19 cellular contexts compared by ENCODE assay signal in genomic region chr2:205650931-205651330, GRCh38. TPM values are rescaled to one million over a fixed set of nuclear protein-coding genes. Genes with fewer than 3 reads are reported as not detected.
A peak's percentile ranks its signal among the peaks of the same experiment; 100 is the strongest.
DNase-seq lines count a peak whose midpoint lies in the region; ATAC-seq and TF ChIP-seq lines count a peak whose summit lies in the region.
"Had no signal": no experiment of that assay in that cellular context is flagged by ENCODE, and none has a peak within 500 bp of the region (broad histone marks: within the 10 kb centered on the region; RNA-seq: fewer than 3 reads in every experiment).

No MANE protein-coding gene starts in this region.

- H3K9me3 Mint-ChIP-seq in GM23338 = 0 out of 3 replicates have a peak, but pooled peaks cover 4% of the 10 kb centered on the region
- H3K9me3 Mint-ChIP-seq: CD4-positive, alpha-beta T cell had no signal

- H3K4me3 ChIP-seq in GM23338 = no peak overlapping the region
- no peak overlapping the region for H3K4me3 ChIP-seq in SJSA1
- no peak overlapping the region for H3K4me3 ChIP-seq in foreskin fibroblast (ENCODE audit: low read depth in 1 of 2, low read length in 2 of 2)
- H3K4me3 ChIP-seq in trophoblast cell (ENCODE audit: low read depth, low read length) = no peak overlapping the region
- H3K4me3 ChIP-seq in mucosa of descending colon = no peak overlapping the region

- intact Hi-C loops in mucosa of descending colon (cut with DNase I, micrococcal nuclease) = no loop called here

- H3K4me3 Mint-ChIP-seq in GM23338 = no peak overlapping the region
- H3K4me3 Mint-ChIP-seq: B cell; CD4-positive, alpha-beta T cell had no signal

- peak overlapping the region; percentile 82 for H2BK12ac ChIP-seq in trophoblast cell (ENCODE audit: low read length)

- H2BK120ac ChIP-seq in trophoblast cell (ENCODE audit: insufficient read depth, low read length, poor library complexity) = peak overlapping the region; percentile 57

- H4K20me1 ChIP-seq in GM23338 (replicated peaks; ENCODE audit: insufficient read depth) = no peaks in the 10 kb centered on the region

- H3K14ac ChIP-seq in trophoblast cell (ENCODE audit: low read length) = no peak overlapping the region

- no peak overlapping the region for H4K12ac ChIP-seq in trophoblast cell (ENCODE audit: low read depth, low read length)

- H3K79me1 ChIP-seq in trophoblast cell (ENCODE audit: low read length) = peaks cover 3% of the 10 kb centered on the region

- H4K8ac ChIP-seq in trophoblast cell (ENCODE audit: low read depth, low read length) = peak overlapping the region; percentile 69

- H3K36me3 ChIP-seq in GM23338 (ENCODE audit: insufficient read depth) (no peaks in the 10 kb centered on the region), SJSA1 (no peaks in the 10 kb centered on the region), trophoblast cell (ENCODE audit: control insufficient read depth in 1 of 2, insufficient read depth in 2 of 2, low read length in 2 of 2) (no peaks in the 10 kb centered on the region), mucosa of descending colon (ENCODE audit: low read depth) (no peaks in the 10 kb centered on the region)

- H3K27ac Mint-ChIP-seq in GM23338 = no peak overlapping the region
- H3K27ac Mint-ChIP-seq: B cell; CD4-positive, alpha-beta T cell had no signal

- peaks cover 24% of the 10 kb centered on the region for H3K4me1 ChIP-seq in GM23338 (ENCODE audit: insufficient read depth)
- peaks cover 26% of the 10 kb centered on the region for H3K4me1 ChIP-seq in SJSA1 (replicated peaks)
- peaks cover 7% of the 10 kb centered on the region in 2 experiments for H3K4me1 ChIP-seq in trophoblast cell (ENCODE audit: control insufficient read depth in 1 of 2, insufficient read depth in 2 of 2, low read length in 2 of 2)
- H3K4me1 ChIP-seq in mucosa of descending colon (ENCODE audit: low read depth) = no peaks in the 10 kb centered on the region
- H3K4me1 ChIP-seq: Caco-2 had no signal

- H3K4me1 Mint-ChIP-seq in GM23338 = peaks cover 35% of the 10 kb centered on the region

- H3K79me2 ChIP-seq in GM23338 (replicated peaks; ENCODE audit: insufficient read depth) (no peaks in the 10 kb centered on the region), trophoblast cell (ENCODE audit: control insufficient read depth, insufficient read depth, low read length, poor library complexity) (no peaks in the 10 kb centered on the region)

- peak overlapping the region; percentile 44 for H3K18ac ChIP-seq in trophoblast cell (ENCODE audit: low read length)

- DNase-seq in GM23338 (ENCODE audit: low spot score) (no peak), SJSA1 (ENCODE audit: low read depth in 1 of 2, low spot score in 2 of 2) (no peak), foreskin fibroblast (peak; percentile 42 to 64), trophoblast cell (no peak), cerebellum (ENCODE audit: low spot score) (no peak), mucosa of descending colon (no peak), NCI-H2196 treated with DMSO at 0.1 percent for 48 hours (lab: John Stamatoyannopoulos, UW; ENCODE audit: unreplicated experiment) (no peak), NOMO-1 (lab: John Stamatoyannopoulos, UW; ENCODE audit: unreplicated experiment in 2 of 2) (no peak)
- DNase-seq: Caco-2; CD4-positive, alpha-beta T cell; HCEC 1CT; KBM-7; NCI-H1417; NCI-H187; NCI-H2107; NCI-H2227 treated with DMSO at 0.1 percent for 48 hours; NCI-H524; NCI-H82 had no signal

- ATAC-seq in GM23338 = no peak
- ATAC-seq in mucosa of descending colon = no peak

- peaks cover 13% of the 10 kb centered on the region for H3K27me3 Mint-ChIP-seq in GM23338 (ENCODE audit: insufficient read depth, low read depth, poor library complexity)
- H3K27me3 Mint-ChIP-seq: CD4-positive, alpha-beta T cell had no signal

- peaks cover 39% of the 10 kb centered on the region for H3K9me2 ChIP-seq in GM23338 (ENCODE audit: insufficient read depth)

- no peak overlapping the region for H3K4ac ChIP-seq in trophoblast cell (ENCODE audit: low read depth, low read length)

- no peak overlapping the region for H2AK5ac ChIP-seq in trophoblast cell (ENCODE audit: low read length)

- H3K23ac ChIP-seq in trophoblast cell (ENCODE audit: low read length) = no peak overlapping the region

- H2AFZ ChIP-seq in GM23338 = 0 out of 2 replicates have a peak overlapping the region, but pooled peaks have one; percentile 35
- H2AFZ ChIP-seq in trophoblast cell (ENCODE audit: insufficient read depth, low read length, poor library complexity) = no peak overlapping the region

- no peaks in the 10 kb centered on the region for H3F3A ChIP-seq in GM23338 (replicated peaks; ENCODE audit: low read depth)

- no peaks in the 10 kb centered on the region for H3K9me3 ChIP-seq in SJSA1 (replicated peaks)
- peaks cover 2% of the 10 kb centered on the region for H3K9me3 ChIP-seq in trophoblast cell (ENCODE audit: insufficient read depth, low read depth, low read length)
- H3K9me3 ChIP-seq in mucosa of descending colon = no peaks in the 10 kb centered on the region
- H3K9me3 ChIP-seq: Caco-2 had no signal

- H2BK5ac ChIP-seq in trophoblast cell (ENCODE audit: low read depth, low read length, poor library complexity) = peak overlapping the region; percentile 82

- WGBS in trophoblast cell (ENCODE audit: extremely low coverage, insufficient coverage, insufficient read length) = no CpG with 5 or more reads among the region's 7 CpGs

- H4K91ac ChIP-seq in trophoblast cell (ENCODE audit: low read depth, low read length) = peak overlapping the region; percentile 47

- H3K9ac ChIP-seq in trophoblast cell (ENCODE audit: low read length) = no peak overlapping the region

- peaks cover 6% of the 10 kb centered on the region; the same call in 2 of the 3 replicates for H3K36me3 Mint-ChIP-seq in GM23338 (ENCODE audit: low read depth)

- H3K27me3 ChIP-seq in GM23338 (ENCODE audit: insufficient read depth) (no peaks in the 10 kb centered on the region), SJSA1 (replicated peaks) (no peaks in the 10 kb centered on the region), trophoblast cell (ENCODE audit: insufficient read depth, low read length) (no peaks in the 10 kb centered on the region)

- H3K27ac ChIP-seq in GM23338 (ENCODE audit: low read depth) (no peak overlapping the region), SJSA1 (peak overlapping the region; percentile 83), trophoblast cell (ENCODE audit: low read depth, low read length) (peak overlapping the region; percentile 50)

- TF ChIP-seq CTCF in GM23338 (conservative IDR thresholded peaks at IDR 0.05; ENCODE audit: low read depth in 2 of 2) (no peak), foreskin fibroblast (IDR thresholded peaks at IDR 0.05; ENCODE audit: low read depth, low read length) (no peak), mucosa of descending colon (IDR thresholded peaks at IDR 0.05) (no peak)

- H3K4me2 ChIP-seq in GM23338 (no peak overlapping the region), trophoblast cell (ENCODE audit: low read length) (no peak overlapping the region)

TF ChIP-seq in GM23338, 12 proteins besides CTCF, POLR2A, EP300 and RAD21:
- TF ChIP-seq EZH2phosphoT487 (IDR thresholded peaks at IDR 0.05; ENCODE audit: unreplicated experiment) (no peak), EZH2 (IDR thresholded peaks at IDR 0.05; ENCODE audit: low read depth, unreplicated experiment) (no peak), ZNF114 (CRISPR knock-in tag; IDR thresholded peaks at IDR 0.05) (no peak)
TF ChIP-seq in GM23338: peak in this region for 0.

RNA-seq across cellular contexts. Expression of gene NRP2, which starts 31.4 kb away (rescaled TPM):
- total RNA-seq in GM23338 (2014; rRNA removed; shearing (Covaris generic)) = 17.4 and 22.0 TPM in 2 replicates
- 18.4 and 19.1 TPM in 2 replicates for polyA plus RNA-seq in GM23338 (2016; fragmentation: Nextera tagmentation; extraction: Ambion mirVana)
- 8.2 and 13.2 TPM in 2 replicates for total RNA-seq in SJSA1 (2014; rRNA removed; shearing (Covaris generic))
- polyA plus RNA-seq in trophoblast cell (2013) = 51.2 and 55.2 TPM in 2 replicates
- total RNA-seq in cerebellum (46.0 TPM), mucosa of descending colon (100 to 1,000 TPM in 1 of 3 donors, 10 to 100 TPM in 2; 12.3 to 300 (median 19.2) TPM)

Comparison
In these comparisons a context has a peak if more than half of its experiments do, and no peak if none do; other contexts are left out.
1. DNase-seq: peak in foreskin fibroblast (2 of 2); none in GM23338 (single experiment), SJSA1 (0 of 2), trophoblast cell (0 of 2), cerebellum (single experiment), mucosa of descending colon (0 of 3), NCI-H2196 treated with DMSO at 0.1 percent for 48 hours (single experiment) and NOMO-1 (0 of 2).